ENCODE assay signal across 19 cellular contexts in the genomic region with DNA sequence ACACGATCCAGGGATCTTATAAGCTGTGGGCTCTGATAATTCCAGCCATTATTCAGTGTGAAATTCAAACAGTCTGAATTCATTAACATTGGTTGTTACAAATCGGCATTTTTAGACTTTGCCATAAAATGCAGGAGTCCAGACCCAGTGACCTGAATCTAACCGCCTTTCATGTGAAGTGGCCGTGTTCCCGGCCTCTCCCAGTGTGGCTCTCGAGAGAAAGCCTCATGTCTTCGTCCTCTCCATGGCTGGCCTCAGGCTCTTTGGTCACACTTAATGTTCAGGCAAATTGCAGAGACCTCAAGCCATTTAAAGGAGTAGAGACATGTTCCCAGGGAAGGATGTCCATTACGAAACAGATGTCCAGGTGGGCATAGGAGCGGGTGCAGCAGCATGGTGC. TPM values are rescaled to one million over a fixed set of nuclear protein-coding genes. Genes with fewer than 3 reads are reported as not detected.
A peak's percentile ranks its signal among the peaks of the same experiment; 100 is the strongest.
DNase-seq lines count a peak whose midpoint lies in the region; ATAC-seq and TF ChIP-seq lines count a peak whose summit lies in the region.
"Had no signal": no experiment of that assay in that cellular context is flagged by ENCODE, and none has a peak within 500 bp of the region (broad histone marks: within the 10 kb centered on the region; RNA-seq: fewer than 3 reads in every experiment).

No MANE protein-coding gene starts in this region.

- H3K4me3 ChIP-seq in GM23338: no peak overlapping the region
- H3K4me3 ChIP-seq in RWPE2 (ENCODE audit: severe bottlenecking): no peak overlapping the region
- no peak overlapping the region for H3K4me3 ChIP-seq in sigmoid colon
- H3K4me3 ChIP-seq: A549, MG63, PC-9, SJCRH30 had no signal

- no peak for TF ChIP-seq CTCF in GM23338 (conservative IDR thresholded peaks at IDR 0.05; ENCODE audit: low read depth in 2 of 2)
- TF ChIP-seq CTCF in RWPE2 (IDR thresholded peaks at IDR 0.05; ENCODE audit: poor library complexity, severe bottlenecking): no peak
- TF ChIP-seq CTCF in glutamatergic neuron (IDR thresholded peaks at IDR 0.05; ENCODE audit: partially characterized antibody, unreplicated experiment): no peak
- no peak for TF ChIP-seq CTCF in sigmoid colon (IDR thresholded peaks at IDR 0.05)

- H3K27ac ChIP-seq in GM23338 (ENCODE audit: low read depth) (no peak overlapping the region), RWPE2 (ENCODE audit: poor library complexity, severe bottlenecking) (peak overlapping the region; percentile 2), sigmoid colon (no peak overlapping the region)
- H3K27ac ChIP-seq: PC-9, SJCRH30 had no signal

- H3K9me3 ChIP-seq in RWPE2 (ENCODE audit: severe bottlenecking) (no peaks in the 10 kb centered on the region), sigmoid colon (no peaks in the 10 kb centered on the region)
- H3K9me3 ChIP-seq: A549, MG63, SJCRH30 had no signal

- H3F3A ChIP-seq in GM23338 (replicated peaks; ENCODE audit: low read depth): peaks cover 6% of the 10 kb centered on the region; the same call in 1 of the 2 replicates

- no peak for TF ChIP-seq POLR2A in sigmoid colon (IDR thresholded peaks at IDR 0.05)

- no peaks in the 10 kb centered on the region for H3K9me3 Mint-ChIP-seq in GM23338
- peaks cover 17% of the 10 kb centered on the region for H3K9me3 Mint-ChIP-seq in glutamatergic neuron (ENCODE audit: unreplicated experiment)
- H3K9me3 Mint-ChIP-seq: CD14-positive monocyte had no signal

- H3K36me3 ChIP-seq in GM23338 (ENCODE audit: insufficient read depth) (0 out of 2 replicates have a peak, but pooled peaks cover 5% of the 10 kb centered on the region), RWPE2 (ENCODE audit: low read depth) (peaks cover 58% of the 10 kb centered on the region), sigmoid colon (peaks cover 0 to 1% (median 0%) of the 10 kb centered on the region in 4 donors)
- H3K36me3 ChIP-seq: SJCRH30 had no signal

- WGBS in sigmoid colon, 2 donors: 85 to 91% methylated on average over 9 of the region's 9 CpGs

- peaks cover 77% of the 10 kb centered on the region for H3K36me3 Mint-ChIP-seq in GM23338 (ENCODE audit: low read depth)
- H3K36me3 Mint-ChIP-seq in glutamatergic neuron (ENCODE audit: unreplicated experiment): no peaks in the 10 kb centered on the region

- H3K79me2 ChIP-seq in GM23338 (replicated peaks; ENCODE audit: insufficient read depth): peaks cover 100% of the 10 kb centered on the region

- DNase-seq in GM23338 (ENCODE audit: low spot score) (no peak), RWPE2 (ENCODE audit: low spot score) (no peak), glutamatergic neuron (no peak), sigmoid colon (peak; percentile 25), NCI-H2107 treated with DMSO at 0.1 percent for 48 hours (lab: John Stamatoyannopoulos, UW; ENCODE audit: unreplicated experiment) (no peak)
- DNase-seq: GDM1, MG63, NCI-H1417, NCI-H1694 treated with DMSO at 0.1 percent for 48 hours, NCI-H2081 treated with DMSO at 0.1 percent for 48 hours, NCI-H446 treated with DMSO at 0.1 percent for 48 hours, NCI-H69, PC-9, SJCRH30 had no signal

- H3K4me3 Mint-ChIP-seq in GM23338: no peak overlapping the region
- H3K4me3 Mint-ChIP-seq in glutamatergic neuron (ENCODE audit: unreplicated experiment): peak overlapping the region; percentile 20
- H3K4me3 Mint-ChIP-seq: B cell, CD14-positive monocyte had no signal

- H3K27me3 Mint-ChIP-seq in GM23338 (ENCODE audit: insufficient read depth, low read depth, poor library complexity) (peaks cover 29% of the 10 kb centered on the region), glutamatergic neuron (ENCODE audit: unreplicated experiment) (peaks cover 9% of the 10 kb centered on the region)

- H3K9me2 ChIP-seq in GM23338 (ENCODE audit: insufficient read depth): no peaks in the 10 kb centered on the region

- peaks cover 88% of the 10 kb centered on the region for H4K20me1 ChIP-seq in GM23338 (replicated peaks; ENCODE audit: insufficient read depth)

- intact Hi-C loops in sigmoid colon (cut with DNase I): no loop called here

- peaks cover 87% of the 10 kb centered on the region for H3K4me1 ChIP-seq in GM23338 (ENCODE audit: insufficient read depth)
- H3K4me1 ChIP-seq in RWPE2 (ENCODE audit: insufficient read depth, poor library complexity, severe bottlenecking): peaks cover 45% of the 10 kb centered on the region
- peaks cover 0 to 27% (median 17%) of the 10 kb centered on the region in 4 donors for H3K4me1 ChIP-seq in sigmoid colon
- H3K4me1 ChIP-seq: SJCRH30 had no signal

- H3K27ac Mint-ChIP-seq in GM23338 (no peak overlapping the region), glutamatergic neuron (ENCODE audit: unreplicated experiment) (peak overlapping the region; percentile 79)
- H3K27ac Mint-ChIP-seq: B cell had no signal

- no peak overlapping the region for H2AFZ ChIP-seq in GM23338
- H2AFZ ChIP-seq: PC-9 had no signal

- no peak for ATAC-seq in GM23338
- ATAC-seq in RWPE2 (ENCODE audit: low read depth): no peak
- no peak for ATAC-seq in HG02973 (IDR thresholded peaks at IDR 0.05; ENCODE audit: unreplicated experiment)
- ATAC-seq in HG03354 (IDR thresholded peaks at IDR 0.05; ENCODE audit: poor library complexity, severe bottlenecking, unreplicated experiment): no peak
- ATAC-seq: A549 had no signal

- peak overlapping the region; percentile 19 for H3K4me2 ChIP-seq in GM23338
- H3K4me2 ChIP-seq: A549, PC-9 had no signal

- TF ChIP-seq EP300 in sigmoid colon (IDR thresholded peaks at IDR 0.05): no peak

- H3K4me1 Mint-ChIP-seq in GM23338: peaks cover 96% of the 10 kb centered on the region
- H3K4me1 Mint-ChIP-seq in glutamatergic neuron (ENCODE audit: low read depth, unreplicated experiment): peaks cover 77% of the 10 kb centered on the region
- H3K4me1 Mint-ChIP-seq: B cell had no signal

- no peaks in the 10 kb centered on the region for H3K27me3 ChIP-seq in GM23338 (ENCODE audit: insufficient read depth)
- no peaks in the 10 kb centered on the region for H3K27me3 ChIP-seq in RWPE2 (ENCODE audit: insufficient read depth, poor library complexity, severe bottlenecking)
- H3K27me3 ChIP-seq in sigmoid colon: no peaks in the 10 kb centered on the region
- H3K27me3 ChIP-seq: MG63, SJCRH30 had no signal

TF ChIP-seq in GM23338, 12 proteins besides CTCF, POLR2A, EP300 and RAD21 (continues in another document):
- TF ChIP-seq ZNF331 (CRISPR knock-in tag; IDR thresholded peaks at IDR 0.05; ENCODE audit: low read depth) (no peak), ZNF114 (CRISPR knock-in tag; IDR thresholded peaks at IDR 0.05) (no peak), CREB1 (CRISPR knock-in tag; IDR thresholded peaks at IDR 0.05; ENCODE audit: low read depth) (no peak), EZH2phosphoT487 (IDR thresholded peaks at IDR 0.05; ENCODE audit: unreplicated experiment) (no peak), JUNB (IDR thresholded peaks at IDR 0.05; ENCODE audit: unreplicated experiment) (no peak), STAT1 (IDR thresholded peaks at IDR 0.05; ENCODE audit: unreplicated experiment) (no peak), POLR2AphosphoS5 (IDR thresholded peaks at IDR 0.05; ENCODE audit: low read depth) (no peak)
- TF ChIP-seq, protein P1, sequence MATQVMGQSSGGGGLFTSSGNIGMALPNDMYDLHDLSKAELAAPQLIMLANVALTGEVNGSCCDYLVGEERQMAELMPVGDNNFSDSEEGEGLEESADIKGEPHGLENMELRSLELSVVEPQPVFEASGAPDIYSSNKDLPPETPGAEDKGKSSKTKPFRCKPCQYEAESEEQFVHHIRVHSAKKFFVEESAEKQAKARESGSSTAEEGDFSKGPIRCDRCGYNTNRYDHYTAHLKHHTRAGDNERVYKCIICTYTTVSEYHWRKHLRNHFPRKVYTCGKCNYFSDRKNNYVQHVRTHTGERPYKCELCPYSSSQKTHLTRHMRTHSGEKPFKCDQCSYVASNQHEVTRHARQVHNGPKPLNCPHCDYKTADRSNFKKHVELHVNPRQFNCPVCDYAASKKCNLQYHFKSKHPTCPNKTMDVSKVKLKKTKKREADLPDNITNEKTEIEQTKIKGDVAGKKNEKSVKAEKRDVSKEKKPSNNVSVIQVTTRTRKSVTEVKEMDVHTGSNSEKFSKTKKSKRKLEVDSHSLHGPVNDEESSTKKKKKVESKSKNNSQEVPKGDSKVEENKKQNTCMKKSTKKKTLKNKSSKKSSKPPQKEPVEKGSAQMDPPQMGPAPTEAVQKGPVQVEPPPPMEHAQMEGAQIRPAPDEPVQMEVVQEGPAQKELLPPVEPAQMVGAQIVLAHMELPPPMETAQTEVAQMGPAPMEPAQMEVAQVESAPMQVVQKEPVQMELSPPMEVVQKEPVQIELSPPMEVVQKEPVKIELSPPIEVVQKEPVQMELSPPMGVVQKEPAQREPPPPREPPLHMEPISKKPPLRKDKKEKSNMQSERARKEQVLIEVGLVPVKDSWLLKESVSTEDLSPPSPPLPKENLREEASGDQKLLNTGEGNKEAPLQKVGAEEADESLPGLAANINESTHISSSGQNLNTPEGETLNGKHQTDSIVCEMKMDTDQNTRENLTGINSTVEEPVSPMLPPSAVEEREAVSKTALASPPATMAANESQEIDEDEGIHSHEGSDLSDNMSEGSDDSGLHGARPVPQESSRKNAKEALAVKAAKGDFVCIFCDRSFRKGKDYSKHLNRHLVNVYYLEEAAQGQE (IDR thresholded peaks at IDR 0.05; ENCODE audit: unreplicated experiment): no peak
- TF ChIP-seq, protein P2, sequence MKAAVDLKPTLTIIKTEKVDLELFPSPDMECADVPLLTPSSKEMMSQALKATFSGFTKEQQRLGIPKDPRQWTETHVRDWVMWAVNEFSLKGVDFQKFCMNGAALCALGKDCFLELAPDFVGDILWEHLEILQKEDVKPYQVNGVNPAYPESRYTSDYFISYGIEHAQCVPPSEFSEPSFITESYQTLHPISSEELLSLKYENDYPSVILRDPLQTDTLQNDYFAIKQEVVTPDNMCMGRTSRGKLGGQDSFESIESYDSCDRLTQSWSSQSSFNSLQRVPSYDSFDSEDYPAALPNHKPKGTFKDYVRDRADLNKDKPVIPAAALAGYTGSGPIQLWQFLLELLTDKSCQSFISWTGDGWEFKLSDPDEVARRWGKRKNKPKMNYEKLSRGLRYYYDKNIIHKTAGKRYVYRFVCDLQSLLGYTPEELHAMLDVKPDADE (IDR thresholded peaks at IDR 0.05): no peak

RNA-seq across cellular contexts. Expression of a gene that starts 59.3 kb away (rescaled TPM):
- 233 and 265 TPM in 2 replicates for total RNA-seq in GM23338 (2014; rRNA removed; shearing (Covaris generic))
- 133 and 138 TPM in 2 replicates for polyA plus RNA-seq in GM23338 (2016; fragmentation: Nextera tagmentation; extraction: Ambion mirVana)
- 174 TPM for total RNA-seq in glutamatergic neuron (ENCODE audit: unreplicated experiment)
- total RNA-seq in sigmoid colon: 10 to 100 TPM; 31.2 to 57.1 (median 47.5) TPM
- 10 to 100 TPM; 49.9 to 62.4 (median 52.0) TPM for polyA plus RNA-seq in sigmoid colon
